1 cellular context compared by ENCODE assay signal in genomic region chr14:100710391-100711116, GRCh38.
TF ChIP-seq lines count a peak whose summit lies in the region.

No MANE protein-coding gene starts in this region.

TF ChIP-seq in H1, 55 proteins besides CTCF, POLR2A, EP300 and RAD21 (continued from another document):
- TF ChIP-seq ATF3 (IDR thresholded peaks at IDR 0.05; ENCODE audit: insufficient read depth, low read depth, low read length) (no peak), SIX5 (IDR thresholded peaks at IDR 0.05; ENCODE audit: low read depth, low read length) (no peak), RNF2 (IDR thresholded peaks at IDR 0.05; ENCODE audit: borderline replicate concordance, low read depth, low read length, missing control alignments, poor library complexity, severe bottlenecking) (no peak), USF2 (IDR thresholded peaks at IDR 0.05; ENCODE audit: low read length) (no peak), CBX8 (IDR thresholded peaks at IDR 0.05; ENCODE audit: borderline replicate concordance, low read depth, low read length) (no peak), RFX5 (IDR thresholded peaks at IDR 0.05; ENCODE audit: borderline replicate concordance, low read depth, low read length) (no peak), CEBPB (IDR thresholded peaks at IDR 0.05; ENCODE audit: low read depth, low read length) (no peak), E2F6 (IDR thresholded peaks at IDR 0.05) (no peak), BCL11A (IDR thresholded peaks at IDR 0.05; ENCODE audit: low read depth in 2 of 2, low read length in 2 of 2) (no peak)
